In genomic region chr6:112244428-112244827, GRCh38 we compare ENCODE assay signal across 15 cellular contexts. TPM values are rescaled to one million over a fixed set of nuclear protein-coding genes. Genes with fewer than 3 reads are reported as not detected.
A peak's percentile ranks its signal among the peaks of the same experiment; 100 is the strongest.
DNase-seq lines count a peak whose midpoint lies in the region; ATAC-seq and TF ChIP-seq lines count a peak whose summit lies in the region.
"Had no signal": no experiment of that assay in that cellular context is flagged by ENCODE, and none has a peak within 500 bp of the region (broad histone marks: within the 10 kb centered on the region; RNA-seq: fewer than 3 reads in every experiment).

No MANE protein-coding gene starts in this region.

- intact Hi-C loops in heart right ventricle (cut with DNase I) (no loop called here), uterus (cut with DNase I; ENCODE audit: low total_unique reads) (no loop called here)

- H3K27me3 Mint-ChIP-seq in natural killer cell treated with Interleukin-12 subunit alpha and Interleukin-12 subunit beta and Interleukin-15 and Interleukin-18, amount 100 ng/mL, for 72 hours = peaks cover 33 to 45% of the 10 kb centered on the region in 2 donors

- no peaks in the 10 kb centered on the region for H3K36me3 Mint-ChIP-seq in natural killer cell treated with Interleukin-12 subunit alpha and Interleukin-12 subunit beta and Interleukin-15 and Interleukin-18, amount 100 ng/mL, for 72 hours
- H3K36me3 Mint-ChIP-seq: CD8-positive, alpha-beta T cell; naive B cell had no signal

- 39 to 51% methylated on average over 5 of the region's 5 CpGs for WGBS in heart right ventricle, 2 donors

- H3K9me3 Mint-ChIP-seq in natural killer cell treated with Interleukin-12 subunit alpha and Interleukin-12 subunit beta and Interleukin-15 and Interleukin-18, amount 100 ng/mL, for 72 hours = no peaks in the 10 kb centered on the region
- H3K9me3 Mint-ChIP-seq: CD8-positive, alpha-beta T cell; naive B cell had no signal

- TF ChIP-seq CTCF in heart right ventricle (IDR thresholded peaks at IDR 0.05) (no peak), right atrium auricular region (IDR thresholded peaks at IDR 0.05) (no peak), fibroblast of villous mesenchyme (IDR thresholded peaks at IDR 0.05; ENCODE audit: insufficient read depth, low read depth, low read length) (no peak), uterus (IDR thresholded peaks at IDR 0.05) (no peak)

- H3K27ac ChIP-seq in heart right ventricle (peak overlapping the region in 9 of 10 donors; percentile 12 to 99 (median 67)), right atrium auricular region (peak overlapping the region in 1 of 2 donors; percentile 52), rectal smooth muscle tissue (ENCODE audit: low read depth, low read length) (peak overlapping the region; percentile 82), uterus (peak overlapping the region; percentile 76 to 98)

- no peaks in the 10 kb centered on the region for H3K27me3 ChIP-seq in heart right ventricle
- H3K27me3 ChIP-seq in right atrium auricular region = no peaks in the 10 kb centered on the region
- no peaks in the 10 kb centered on the region for H3K27me3 ChIP-seq in rectal smooth muscle tissue (ENCODE audit: control insufficient read depth, insufficient read depth, low read length)
- no peaks in the 10 kb centered on the region for H3K27me3 ChIP-seq in uterus

- H3K27ac Mint-ChIP-seq in natural killer cell treated with Interleukin-12 subunit alpha and Interleukin-12 subunit beta and Interleukin-15 and Interleukin-18, amount 100 ng/mL, for 72 hours = no peak overlapping the region
- H3K27ac Mint-ChIP-seq: activated CD8-positive, alpha-beta T cell treated with anti-CD3 and anti-CD28 coated beads, Interleukin-2, amount 10 ng/mL, durations not matched to agents 7 days and 5 days; CD8-positive, alpha-beta T cell; naive B cell had no signal

- H3K4me3 Mint-ChIP-seq in natural killer cell treated with Interleukin-12 subunit alpha and Interleukin-12 subunit beta and Interleukin-15 and Interleukin-18, amount 100 ng/mL, for 72 hours = no peak overlapping the region
- H3K4me3 Mint-ChIP-seq: activated CD8-positive, alpha-beta T cell treated with anti-CD3 and anti-CD28 coated beads, Interleukin-2, amount 10 ng/mL, durations not matched to agents 7 days and 5 days; CD8-positive, alpha-beta T cell; naive B cell had no signal

- no peak overlapping the region for H3K9ac ChIP-seq in rectal smooth muscle tissue (ENCODE audit: low read length)

- no peak for TF ChIP-seq POLR2A in uterus (IDR thresholded peaks at IDR 0.05)

- DNase-seq in heart right ventricle (no peak), right atrium auricular region (ENCODE audit: low spot score) (no peak), fibroblast of villous mesenchyme (ENCODE audit: low read depth) (peak; percentile 49), uterus (no peak), NCI-H2029 (lab: John Stamatoyannopoulos, UW) (no peak), NCI-H2029 treated with DMSO at 0.1 percent for 48 hours (lab: John Stamatoyannopoulos, UW) (no peak)
- no peak for DNase-seq in natural killer cell treated with Interleukin-12 subunit alpha and Interleukin-12 subunit beta and Interleukin-15 and Interleukin-18, amount 100 ng/mL, for 72 hours (ENCODE audit: low spot score)
- DNase-seq: activated CD8-positive, alpha-beta T cell treated with anti-CD3 and anti-CD28 coated beads, Interleukin-2, amount 10 ng/mL, durations not matched to agents 7 days and 5 days; CD8-positive, alpha-beta T cell; cerebellar nuclear complex; naive B cell; NCI-H774 had no signal

- ATAC-seq in heart right ventricle = peak in 2 of 8 donors; percentile 18 to 33
- ATAC-seq in natural killer cell treated with Interleukin-12 subunit alpha and Interleukin-12 subunit beta and Interleukin-15 and Interleukin-18, amount 100 ng/mL, for 72 hours = no peak
- ATAC-seq: activated CD8-positive, alpha-beta T cell treated with anti-CD3 and anti-CD28 coated beads, Interleukin-2, amount 10 ng/mL, durations not matched to agents 7 days and 5 days; CD8-positive, alpha-beta T cell had no signal

- peaks cover 0 to 97% (median 73%) of the 10 kb centered on the region in 9 donors for H3K4me1 ChIP-seq in heart right ventricle
- H3K4me1 ChIP-seq in right atrium auricular region = peaks cover 0 to 58% of the 10 kb centered on the region in 2 donors
- H3K4me1 ChIP-seq in rectal smooth muscle tissue (ENCODE audit: control insufficient read depth, insufficient read depth, low read length) = peaks cover 28% of the 10 kb centered on the region
- H3K4me1 ChIP-seq in uterus = peaks cover 0 to 5% of the 10 kb centered on the region in 2 donors
- H3K4me1 ChIP-seq: prostate gland had no signal

- H3K36me3 ChIP-seq in heart right ventricle (peaks cover 0 to 59% (median 0%) of the 10 kb centered on the region in 9 donors), right atrium auricular region (no peaks in the 10 kb centered on the region), rectal smooth muscle tissue (ENCODE audit: control insufficient read depth, insufficient read depth, low read length) (peaks cover 4% of the 10 kb centered on the region), uterus (no peaks in the 10 kb centered on the region)
- H3K36me3 ChIP-seq: HAP-1, prostate gland had no signal

- peak overlapping the region in 1 of 10 donors; percentile 4 for H3K4me3 ChIP-seq in heart right ventricle
- H3K4me3 ChIP-seq in right atrium auricular region = peak overlapping the region in 1 of 2 donors; percentile 1
- no peak overlapping the region for H3K4me3 ChIP-seq in fibroblast of villous mesenchyme (ENCODE audit: low read depth, low read length)
- H3K4me3 ChIP-seq in rectal smooth muscle tissue (ENCODE audit: low read length) = peak overlapping the region; percentile 9
- H3K4me3 ChIP-seq in uterus = peak overlapping the region in 1 of 2 donors; percentile 9
- H3K4me3 ChIP-seq: HAP-1, prostate gland had no signal

- H3K9me3 ChIP-seq in heart right ventricle = no peaks in the 10 kb centered on the region
- no peaks in the 10 kb centered on the region for H3K9me3 ChIP-seq in right atrium auricular region
- H3K9me3 ChIP-seq in uterus = no peaks in the 10 kb centered on the region
- H3K9me3 ChIP-seq: HAP-1, prostate gland had no signal

- peaks cover 0 to 5% of the 10 kb centered on the region in 2 donors for H3K4me1 Mint-ChIP-seq in natural killer cell treated with Interleukin-12 subunit alpha and Interleukin-12 subunit beta and Interleukin-15 and Interleukin-18, amount 100 ng/mL, for 72 hours (ENCODE audit: low read depth in 2 of 2)
- H3K4me1 Mint-ChIP-seq: naive B cell had no signal

RNA-seq across cellular contexts. Expression of gene LAMA4, which starts 9.9 kb away (rescaled TPM):
- total RNA-seq in heart right ventricle = 100 to 1,000 TPM in 1 of 10 donors, 10 to 100 TPM in 9; 35.4 to 103 (median 82.5) TPM
- 10 to 100 TPM; 23.7 to 92.5 TPM for polyA plus RNA-seq in heart right ventricle
- 10 to 100 TPM; 37.2 to 47.1 TPM for total RNA-seq in right atrium auricular region
- total RNA-seq in fibroblast of villous mesenchyme = 197 and 481 TPM in 2 replicates
- total RNA-seq in uterus = 100 to 1,000 TPM; 107 to 329 (median 271) TPM
- not detected for total RNA-seq in natural killer cell treated with Interleukin-12 subunit alpha and Interleukin-12 subunit beta and Interleukin-15 and Interleukin-18, amount 100 ng/mL, for 72 hours
- total RNA-seq: activated CD8-positive, alpha-beta T cell treated with anti-CD3 and anti-CD28 coated beads, Interleukin-2, amount 10 ng/mL, durations not matched to agents 7 days and 5 days; CD8-positive, alpha-beta T cell had no signal

Comparison
In these comparisons a context has a peak if more than half of its experiments do, and no peak if none do; other contexts are left out.
1. RNA of gene LAMA4, which starts 9.9 kb away (total RNA-seq): 197 to 481 TPM in fibroblast of villous mesenchyme, 107 to 329 TPM in uterus, 35.4 to 103 TPM in heart right ventricle and 37.2 to 47.1 TPM in right atrium auricular region; not detected in natural killer cell treated with Interleukin-12 subunit alpha and Interleukin-12 subunit beta and Interleukin-15 and Interleukin-18, amount 100 ng/mL, for 72 hours; every median in the first group is over 10 times any median in the second.